13 cellular contexts compared by ENCODE assay signal in the genomic region with DNA sequence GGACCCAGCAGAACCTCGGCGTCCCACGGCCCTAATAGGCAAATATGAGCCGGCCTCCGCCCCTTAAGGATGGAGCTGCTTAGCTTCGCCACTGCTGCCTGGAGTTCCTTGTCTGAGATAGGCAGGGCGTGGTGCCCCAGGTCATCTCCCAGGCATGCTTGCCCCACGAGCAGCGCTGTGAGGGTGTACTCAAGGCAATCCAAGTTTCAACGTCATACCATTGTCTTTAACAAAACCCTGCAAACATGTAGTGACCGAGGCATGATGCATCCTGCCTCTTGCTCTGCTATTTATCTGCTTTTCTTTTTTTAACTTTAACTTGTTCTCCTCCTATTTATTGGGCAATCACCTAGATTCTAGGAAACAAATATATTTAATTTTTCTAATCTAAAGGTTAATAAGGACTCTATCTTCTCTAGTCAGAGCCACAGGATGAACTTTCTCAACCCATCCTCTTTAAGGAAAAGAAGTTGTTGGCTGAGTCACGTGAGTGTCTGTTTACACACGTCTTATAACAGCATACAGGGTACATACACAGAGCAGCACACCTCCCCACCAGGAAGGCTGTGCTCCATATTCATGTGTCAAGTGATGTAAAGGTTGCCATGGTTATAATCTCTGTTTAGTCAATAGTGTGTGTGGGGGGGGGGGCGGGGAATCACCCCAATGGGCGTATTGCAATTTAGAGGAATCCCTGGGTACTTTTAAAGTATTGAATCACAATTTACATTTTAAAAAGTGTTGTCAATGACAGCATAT. TPM values are rescaled to one million over a fixed set of nuclear protein-coding genes. Genes with fewer than 3 reads are reported as not detected.
A peak's percentile ranks its signal among the peaks of the same experiment; 100 is the strongest.
DNase-seq lines count a peak whose midpoint lies in the region; ATAC-seq and TF ChIP-seq lines count a peak whose summit lies in the region.
"Had no signal": no experiment of that assay in that cellular context is flagged by ENCODE, and none has a peak within 500 bp of the region (broad histone marks: within the 10 kb centered on the region; RNA-seq: fewer than 3 reads in every experiment).

No MANE protein-coding gene starts in this region.

- peaks cover 17% of the 10 kb centered on the region for H3K4me1 Mint-ChIP-seq in activated CD8-positive, alpha-beta memory T cell treated with anti-CD3 and anti-CD28 coated beads, Interleukin-2, amount 10 ng/mL, durations not matched to agents 7 days and 5 days

- H3K9me3 Mint-ChIP-seq in activated CD8-positive, alpha-beta memory T cell treated with anti-CD3 and anti-CD28 coated beads, Interleukin-2, amount 10 ng/mL, durations not matched to agents 7 days and 5 days (ENCODE audit: low read depth): no peaks in the 10 kb centered on the region

- CTCF ChIA-PET in activated CD8-positive, alpha-beta memory T cell treated with anti-CD3 and anti-CD28 coated beads, Interleukin-2, amount 10 ng/mL, durations not matched to agents 7 days and 5 days (lab: Charles Lee): no interaction called here

- TF ChIP-seq CTCF in heart right ventricle (IDR thresholded peaks at IDR 0.05) (no peak), coronary artery (IDR thresholded peaks at IDR 0.05) (no peak)

- intact Hi-C loops in heart right ventricle (cut with DNase I): no loop called here
- intact Hi-C loops in Right ventricle myocardium inferior (cut with DNase I): no loop called here

- H3K9ac ChIP-seq in adipocyte (ENCODE audit: low read length): no peak overlapping the region

- H3K9me3 ChIP-seq in heart right ventricle: no peaks in the 10 kb centered on the region
- no peaks in the 10 kb centered on the region for H3K9me3 ChIP-seq in adipocyte (ENCODE audit: control insufficient read depth, low read length)

- H3K27me3 Mint-ChIP-seq in activated CD8-positive, alpha-beta memory T cell treated with anti-CD3 and anti-CD28 coated beads, Interleukin-2, amount 10 ng/mL, durations not matched to agents 7 days and 5 days: peaks cover 9% of the 10 kb centered on the region

- peaks cover 0 to 41% (median 13%) of the 10 kb centered on the region in 9 donors for H3K4me1 ChIP-seq in heart right ventricle
- H3K4me1 ChIP-seq in adipocyte (ENCODE audit: control insufficient read depth, insufficient read depth, low read length): peaks cover 54% of the 10 kb centered on the region

- peak in 5 of 8 donors; percentile 11 to 52 (median 39) for ATAC-seq in heart right ventricle
- ATAC-seq in Right ventricle myocardium inferior: no peak
- ATAC-seq in activated CD8-positive, alpha-beta memory T cell treated with anti-CD3 and anti-CD28 coated beads, Interleukin-2, amount 10 ng/mL, durations not matched to agents 7 days and 5 days: no peak

- 43 to 48% methylated on average over 15 of the region's 15 CpGs for WGBS in heart right ventricle, 2 donors

- H3K27ac Mint-ChIP-seq in activated CD8-positive, alpha-beta memory T cell treated with anti-CD3 and anti-CD28 coated beads, Interleukin-2, amount 10 ng/mL, durations not matched to agents 7 days and 5 days: no peak overlapping the region

- H3K27me3 ChIP-seq in heart right ventricle (peaks cover 0 to 3% (median 0%) of the 10 kb centered on the region in 7 donors), adipocyte (replicated peaks; ENCODE audit: control insufficient read depth, insufficient read depth, low read length) (no peaks in the 10 kb centered on the region)

- H3K27ac ChIP-seq in heart right ventricle (no peak overlapping the region), coronary artery (no peak overlapping the region)
- H3K27ac ChIP-seq: C4-2B, HL-60, skin epidermis had no signal

- H3K4me3 Mint-ChIP-seq in activated CD8-positive, alpha-beta memory T cell treated with anti-CD3 and anti-CD28 coated beads, Interleukin-2, amount 10 ng/mL, durations not matched to agents 7 days and 5 days: no peak overlapping the region

- H3K36me3 ChIP-seq in heart right ventricle (no peaks in the 10 kb centered on the region), adipocyte (ENCODE audit: control insufficient read depth, insufficient read depth, low read length, severe bottlenecking) (no peaks in the 10 kb centered on the region)

- H3K36me3 Mint-ChIP-seq in activated CD8-positive, alpha-beta memory T cell treated with anti-CD3 and anti-CD28 coated beads, Interleukin-2, amount 10 ng/mL, durations not matched to agents 7 days and 5 days: peaks cover 1% of the 10 kb centered on the region

- DNase-seq in heart right ventricle (no peak), Right ventricle myocardium inferior (ENCODE audit: missing footprints) (no peak), adipocyte (ENCODE audit: low read depth) (peak; percentile 81), iris pigment epithelial cell (ENCODE audit: low read depth) (peak; percentile 90), coronary artery (ENCODE audit: low spot score) (no peak), KG1 (lab: John Stamatoyannopoulos, UW) (no peak)
- DNase-seq in activated CD4-positive, alpha-beta T cell treated with anti-CD3 and anti-CD28 coated beads for 4 hours: no peak
- no peak for DNase-seq in activated CD8-positive, alpha-beta memory T cell treated with anti-CD3 and anti-CD28 coated beads, Interleukin-2, amount 10 ng/mL, durations not matched to agents 7 days and 5 days
- DNase-seq: activated T-cell treated with anti-CD3 and anti-CD28 coated beads, Interleukin-2, amount 50 U/mL, for 48 hours; SHP77 treated with DMSO at 0.1 percent for 48 hours had no signal

- peak overlapping the region in 1 of 10 donors; percentile 4 for H3K4me3 ChIP-seq in heart right ventricle
- no peak overlapping the region for H3K4me3 ChIP-seq in adipocyte (ENCODE audit: low read length)
- no peak overlapping the region for H3K4me3 ChIP-seq in coronary artery
- H3K4me3 ChIP-seq: skin epidermis had no signal

RNA-seq across cellular contexts. Expression of gene ZSWIM6, which starts 27.3 kb away (rescaled TPM):
- 10 to 100 TPM in 1 of 10 donors, 1 to 10 TPM in 9; 5.9 to 10.3 (median 7.2) TPM for total RNA-seq in heart right ventricle
- polyA plus RNA-seq in heart right ventricle: 1 to 10 TPM; 2.1 to 4.6 TPM
- 8.1 TPM for total RNA-seq in Right ventricle myocardium inferior
- total RNA-seq in activated CD8-positive, alpha-beta memory T cell treated with anti-CD3 and anti-CD28 coated beads, Interleukin-2, amount 10 ng/mL, durations not matched to agents 7 days and 5 days: 1 to 10 TPM; 5.9 to 7.6 TPM

Comparison
In these comparisons a context has a peak if more than half of its experiments do, and no peak if none do; other contexts are left out.
1. ATAC-seq: peak in heart right ventricle (5 of 8); none in Right ventricle myocardium inferior (single experiment) and activated CD8-positive, alpha-beta memory T cell treated with anti-CD3 and anti-CD28 coated beads, Interleukin-2, amount 10 ng/mL, durations not matched to agents 7 days and 5 days (single experiment).
2. DNase-seq: peak in adipocyte (single experiment) and iris pigment epithelial cell (single experiment); none in heart right ventricle (0 of 2), Right ventricle myocardium inferior (single experiment), activated CD4-positive, alpha-beta T cell treated with anti-CD3 and anti-CD28 coated beads for 4 hours (0 of 2), coronary artery (single experiment), activated CD8-positive, alpha-beta memory T cell treated with anti-CD3 and anti-CD28 coated beads, Interleukin-2, amount 10 ng/mL, durations not matched to agents 7 days and 5 days (single experiment) and KG1 (single experiment).